In genomic region chr19:13033819-13034611, GRCh38 we compare ENCODE assay signal across 8 cellular contexts. TPM values are rescaled to one million over a fixed set of nuclear protein-coding genes. Genes with fewer than 3 reads are reported as not detected.
DNase-seq lines count a peak whose midpoint lies in the region; ATAC-seq and TF ChIP-seq lines count a peak whose summit lies in the region.

No MANE protein-coding gene starts in this region.

- H3K36me3 ChIP-seq in muscle layer of colon (ENCODE audit: insufficient read depth, low read length) (no peaks in the 10 kb centered on the region), tibial nerve (no peaks in the 10 kb centered on the region)

- no peaks in the 10 kb centered on the region for H3K27me3 ChIP-seq in muscle layer of colon (ENCODE audit: control insufficient read depth in 1 of 2, insufficient read depth in 2 of 2, low read length in 2 of 2)
- H3K27me3 ChIP-seq in tibial nerve, result no peaks in the 10 kb centered on the region

- peaks cover 100% of the 10 kb centered on the region for H3K4me1 ChIP-seq in muscle layer of colon (ENCODE audit: insufficient read depth, low read length)
- H3K4me1 ChIP-seq in tibial nerve, result peaks cover 2 to 98% (median 72%) of the 10 kb centered on the region in 4 donors

- TF ChIP-seq CTCF in endothelial cell (IDR thresholded peaks at IDR 0.05; ENCODE audit: unreplicated experiment) (peak; percentile 60), tibial nerve (IDR thresholded peaks at IDR 0.05) (peak; percentile 51 to 74 (median 65))

- ATAC-seq in GM19463 (IDR thresholded peaks at IDR 0.05; ENCODE audit: unreplicated experiment), result no peak

- 66 to 89% methylated on average over 6 to 7 of the region's 8 CpGs for WGBS in tibial nerve, 2 donors

- H3K9me3 ChIP-seq in muscle layer of colon (ENCODE audit: low read length) (no peaks in the 10 kb centered on the region), tibial nerve (no peaks in the 10 kb centered on the region)

- H3K36me3 Mint-ChIP-seq in endothelial cell (ENCODE audit: low read depth, unreplicated experiment), result no peaks in the 10 kb centered on the region

- peaks cover 7% of the 10 kb centered on the region for H3K27me3 Mint-ChIP-seq in endothelial cell (ENCODE audit: unreplicated experiment)

- DNase-seq in NCI-H345 (lab: John Stamatoyannopoulos, UW) (peak; percentile 0), NCI-H345 treated with DMSO at 0.1 percent for 48 hours (lab: John Stamatoyannopoulos, UW; ENCODE audit: unreplicated experiment) (no peak), NCI-H1105 treated with DMSO at 0.1 percent for 48 hours (lab: John Stamatoyannopoulos, UW) (peak; percentile 70), endothelial cell (ENCODE audit: low spot score) (peak; percentile 77), tibial nerve (ENCODE audit: low spot score in 2 of 2) (peak in 1 of 2 donors; percentile 68)
- peak; percentile 30 to 44 for DNase-seq in activated CD4-positive, alpha-beta T cell treated with anti-CD3 and anti-CD28 coated beads for 4 hours

- TF ChIP-seq POLR2A in tibial nerve (IDR thresholded peaks at IDR 0.05), result no peak

- H3K4me3 Mint-ChIP-seq in endothelial cell (ENCODE audit: unreplicated experiment), result no peak overlapping the region

- H3K27ac ChIP-seq in muscle layer of colon (ENCODE audit: low read depth, low read length) (peak overlapping the region; percentile 65), tibial nerve (peak overlapping the region; percentile 31 to 90 (median 74))

- H3K9ac ChIP-seq in muscle layer of colon (ENCODE audit: low read length), result peak overlapping the region; percentile 6

- TF ChIP-seq EP300 in tibial nerve (IDR thresholded peaks at IDR 0.05), result no peak

- no peak overlapping the region for H3K27ac Mint-ChIP-seq in endothelial cell (ENCODE audit: unreplicated experiment)

- H3K4me1 Mint-ChIP-seq in endothelial cell (ENCODE audit: unreplicated experiment), result peaks cover 37% of the 10 kb centered on the region

- no peaks in the 10 kb centered on the region for H3K9me3 Mint-ChIP-seq in endothelial cell (ENCODE audit: unreplicated experiment)

- H3K4me3 ChIP-seq in muscle layer of colon (ENCODE audit: low read depth in 1 of 2, low read length in 2 of 2), result peak overlapping the region in 1 of 2 donors; percentile 7
- H3K4me3 ChIP-seq in tibial nerve, result no peak overlapping the region

RNA-seq across cellular contexts. Expression of gene NFIX, which starts 38.7 kb away (rescaled TPM):
- total RNA-seq in endothelial cell (ENCODE audit: unreplicated experiment) (9.9 TPM), tibial nerve (10 to 100 TPM; 39.8 to 55.8 (median 48.2) TPM)
